Comparison of ENCODE assay signal across 11 cellular contexts in the genomic region with DNA sequence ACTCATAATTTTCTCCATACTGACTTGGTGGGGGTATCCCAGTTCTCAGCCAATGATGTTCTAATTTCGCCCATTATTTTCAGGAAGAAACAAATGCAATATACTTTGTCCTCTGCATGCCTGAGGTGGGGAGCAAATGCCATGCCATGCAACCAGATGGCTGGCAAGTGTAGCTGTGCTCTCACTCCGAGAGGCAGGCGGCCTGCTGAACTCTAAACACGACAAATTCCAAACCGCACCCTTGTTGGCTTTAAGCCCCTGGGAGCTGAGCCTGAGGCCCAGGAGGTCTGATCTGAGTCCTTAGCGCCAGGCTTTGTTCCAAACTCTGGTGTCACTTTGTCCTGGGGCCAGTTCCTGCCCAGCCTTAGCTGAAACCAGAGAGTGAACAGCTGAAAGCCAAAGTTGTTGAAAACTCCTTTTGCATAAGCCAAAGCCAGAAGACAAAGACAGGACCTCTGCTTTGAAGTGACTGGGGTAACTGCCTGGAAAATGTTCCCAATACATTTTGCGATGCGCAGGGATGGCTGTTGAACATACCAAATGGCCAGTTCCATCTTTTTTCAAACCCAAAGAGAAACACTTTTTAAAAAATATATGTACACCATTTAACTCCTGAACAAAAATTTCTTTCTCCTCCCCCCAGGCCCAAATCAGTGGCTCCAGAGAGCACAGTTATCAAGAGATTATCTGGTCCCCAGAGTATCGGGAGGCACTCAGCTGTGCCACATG. TPM values are rescaled to one million over a fixed set of nuclear protein-coding genes. Genes with fewer than 3 reads are reported as not detected.
DNase-seq lines count a peak whose midpoint lies in the region; ATAC-seq and TF ChIP-seq lines count a peak whose summit lies in the region.
"Had no signal": no experiment of that assay in that cellular context is flagged by ENCODE, and none has a peak within 500 bp of the region (broad histone marks: within the 10 kb centered on the region; RNA-seq: fewer than 3 reads in every experiment).

No MANE protein-coding gene starts in this region.

- peak overlapping the region; percentile 2 to 34 for H3K27ac ChIP-seq in esophagus (ENCODE audit: low read depth in 2 of 2, low read length in 1 of 2)
- H3K27ac ChIP-seq: KMS-11 had no signal

- no peak overlapping the region for H3K27ac Mint-ChIP-seq in T-cell
- H3K27ac Mint-ChIP-seq: activated naive CD4-positive, alpha-beta T cell treated with anti-CD3 and anti-CD28 coated beads, Interleukin-2, amount 10 ng/mL, durations not matched to agents 7 days and 5 days had no signal

- CTCF ChIA-PET in T-cell (lab: Charles Lee), result no interaction called here

- POLR2A ChIA-PET in T-cell (lab: Charles Lee), result no interaction called here

- in situ Hi-C loops in KBM-7 (cut with MboI; ENCODE audit: low pct_unique_long_range_greater_than_20kb, low sequenced_read_pairs), result no loop called here

- H3K4me1 Mint-ChIP-seq in T-cell, result peaks cover 13 to 23% (median 17%) of the 10 kb centered on the region in 3 donors

- intact Hi-C loops in mucosa of descending colon (cut with DNase I, micrococcal nuclease), result no loop called here

- H3K9me3 ChIP-seq in esophagus (ENCODE audit: control insufficient read depth in 2 of 2, insufficient read depth in 1 of 2, low read depth in 1 of 2, low read length in 1 of 2) (no peaks in the 10 kb centered on the region), mucosa of descending colon (no peaks in the 10 kb centered on the region)

- ATAC-seq in mucosa of descending colon (peak; percentile 44), T-cell (replicated peaks in 1 of 4) (no peak)

- no peak for TF ChIP-seq CTCF in AG09319 (IDR thresholded peaks at IDR 0.05; ENCODE audit: low read depth, low read length)
- no peak for TF ChIP-seq CTCF in mucosa of descending colon (IDR thresholded peaks at IDR 0.05)

- no peaks in the 10 kb centered on the region for H3K27me3 Mint-ChIP-seq in T-cell
- H3K27me3 Mint-ChIP-seq: activated naive CD4-positive, alpha-beta T cell treated with anti-CD3 and anti-CD28 coated beads, Interleukin-2, amount 10 ng/mL, durations not matched to agents 7 days and 5 days had no signal

- H3K4me1 ChIP-seq in esophagus (ENCODE audit: control insufficient read depth in 2 of 2, insufficient read depth in 2 of 2, low read length in 1 of 2) (peaks cover 1 to 4% of the 10 kb centered on the region in 2 donors), mucosa of descending colon (ENCODE audit: low read depth) (peaks cover 17% of the 10 kb centered on the region)

- H3K36me3 ChIP-seq in esophagus (ENCODE audit: control insufficient read depth in 2 of 2, insufficient read depth in 2 of 2, low read length in 1 of 2) (peaks cover 8% of the 10 kb centered on the region in 2 donors), mucosa of descending colon (ENCODE audit: low read depth) (no peaks in the 10 kb centered on the region)

- H3K9me3 Mint-ChIP-seq in T-cell, result no peaks in the 10 kb centered on the region
- H3K9me3 Mint-ChIP-seq: activated naive CD4-positive, alpha-beta T cell treated with anti-CD3 and anti-CD28 coated beads, Interleukin-2, amount 10 ng/mL, durations not matched to agents 7 days and 5 days had no signal

- no peak overlapping the region for H3K4me3 Mint-ChIP-seq in T-cell
- H3K4me3 Mint-ChIP-seq: activated naive CD4-positive, alpha-beta T cell treated with anti-CD3 and anti-CD28 coated beads, Interleukin-2, amount 10 ng/mL, durations not matched to agents 7 days and 5 days had no signal

- DNase-seq in AG09319 (ENCODE audit: extremely low read depth, low read depth), result peak; percentile 25
- DNase-seq in NCI-H1694 treated with DMSO at 0.1 percent for 48 hours (lab: John Stamatoyannopoulos, UW), result peak; percentile 58
- peak in 2 of 3 donors; percentile 42 to 52 for DNase-seq in mucosa of descending colon
- no peak for DNase-seq in KBM-7
- DNase-seq in iPS-NIHi7 (ENCODE audit: extremely low spot score), result no peak
- DNase-seq in T-cell, result no peak
- DNase-seq in NOMO-1 treated with DMSO at 0.1 percent for 48 hours (lab: John Stamatoyannopoulos, UW; ENCODE audit: unreplicated experiment), result no peak
- DNase-seq: activated naive CD4-positive, alpha-beta T cell treated with anti-CD3 and anti-CD28 coated beads, Interleukin-2, amount 10 ng/mL, durations not matched to agents 7 days and 5 days; stimulated activated CD4-positive, alpha-beta T cell treated with anti-CD3 and anti-CD28 coated beads, Interleukin-4, amount 100 ng/mL, for 1 hour had no signal

- no peak overlapping the region for H3K4me3 ChIP-seq in esophagus (ENCODE audit: low read depth in 1 of 2, low read length in 2 of 2)
- H3K4me3 ChIP-seq in mucosa of descending colon, result no peak overlapping the region

- no peaks in the 10 kb centered on the region for H3K27me3 ChIP-seq in esophagus (ENCODE audit: control insufficient read depth in 1 of 2, insufficient read depth in 2 of 2, low read length in 2 of 2)

- peaks cover 70% of the 10 kb centered on the region for H3K36me3 Mint-ChIP-seq in T-cell

- 44 to 45% methylated on average over 9 of the region's 9 CpGs for WGBS in esophagus, 2 donors

RNA-seq across cellular contexts. Expression of gene TTI1, which starts 46.2 kb away (rescaled TPM):
- 1 to 10 TPM; 4.6 to 6.1 TPM for polyA plus RNA-seq in esophagus
- total RNA-seq in mucosa of descending colon, result 10 to 100 TPM; 13.4 to 16.4 (median 14.0) TPM
- 10 to 100 TPM; 17.8 to 27.6 (median 23.2) TPM for total RNA-seq in T-cell

RNA-seq across cellular contexts. Expression of gene RPRD1B, which starts 46.5 kb away (rescaled TPM):
- 10 to 100 TPM in 1 of 2 donors, 1 to 10 TPM in 1; 4.9 to 10.2 TPM for polyA plus RNA-seq in esophagus
- 10 to 100 TPM; 28.2 to 36.3 (median 32.9) TPM for total RNA-seq in mucosa of descending colon
- 10 to 100 TPM; 38.3 to 46.6 (median 40.5) TPM for total RNA-seq in T-cell

Comparison
In these comparisons a context has a peak if more than half of its experiments do, and no peak if none do; other contexts are left out.
1. DNase-seq: peak in AG09319 (single experiment), NCI-H1694 treated with DMSO at 0.1 percent for 48 hours (single experiment) and mucosa of descending colon (2 of 3); none in KBM-7 (single experiment), iPS-NIHi7 (single experiment), T-cell (0 of 34) and NOMO-1 treated with DMSO at 0.1 percent for 48 hours (single experiment).